In the genomic region with DNA sequence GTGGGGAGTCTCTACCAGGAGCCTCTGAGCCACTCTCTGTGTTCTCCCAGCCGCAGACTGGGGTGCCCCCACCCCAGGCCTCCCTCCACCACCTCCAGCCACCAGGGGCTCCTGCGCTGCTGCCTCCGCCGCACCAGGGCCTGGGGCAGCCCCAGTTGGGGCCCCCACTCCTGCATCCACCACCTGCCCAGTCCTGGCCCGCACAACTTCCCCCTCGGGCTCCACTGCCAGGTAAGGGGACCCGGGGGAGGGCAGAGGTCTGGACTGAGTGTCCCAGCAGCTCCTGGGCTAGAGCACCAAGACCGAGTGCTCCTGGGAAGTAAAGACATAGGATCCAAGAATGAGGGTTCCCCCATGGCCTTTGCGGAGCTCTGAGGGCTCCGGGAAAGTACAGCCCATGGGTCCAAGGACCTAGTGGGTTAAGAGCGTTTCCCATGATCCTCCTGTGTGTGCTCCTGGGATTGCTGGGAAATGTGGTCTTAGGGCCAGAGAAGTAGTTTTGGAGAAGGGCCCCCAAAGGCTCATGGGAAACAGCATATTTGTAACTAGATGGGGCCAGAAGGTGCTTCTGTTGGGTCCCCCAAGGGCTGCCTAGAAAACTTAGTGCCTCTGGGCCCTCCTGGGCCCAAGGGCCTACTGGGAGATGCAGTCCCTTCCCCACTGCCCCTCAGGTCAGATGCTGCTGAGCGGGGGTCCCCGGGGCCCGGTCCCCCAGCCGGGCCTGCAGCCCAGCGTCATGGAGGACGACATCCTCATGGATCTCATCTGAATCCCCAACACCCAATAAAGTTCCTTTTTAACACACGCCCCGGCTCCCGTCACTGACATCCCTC, we compare ENCODE assay signal across 18 cellular contexts.
"Had no signal": no experiment of that assay in that cellular context is flagged by ENCODE, and none has a peak within 500 bp of the region (broad histone marks: within the 10 kb centered on the region; RNA-seq: fewer than 3 reads in every experiment).

No MANE protein-coding gene starts in this region.

- H3K4me1 ChIP-seq: vagina had no signal

- H3K27me3 ChIP-seq: brain microvascular endothelial cell, left lung, stomach, vagina had no signal

- H3K9me3 ChIP-seq: left lung, stomach, vagina had no signal

- H3K4me3 Mint-ChIP-seq: activated CD4-positive, alpha-beta T cell treated with anti-CD3 and anti-CD28 coated beads, Interleukin-2, amount 10 ng/mL, durations not matched to agents 24 days and 14 days; activated CD8-positive, alpha-beta T cell treated with anti-CD3 and anti-CD28 coated beads for 36 hours; nephron progenitor cell had no signal

- H3K27me3 Mint-ChIP-seq: activated CD4-positive, alpha-beta T cell treated with anti-CD3 and anti-CD28 coated beads, Interleukin-2, amount 10 ng/mL, durations not matched to agents 24 days and 14 days; activated CD8-positive, alpha-beta T cell treated with anti-CD3 and anti-CD28 coated beads for 36 hours had no signal

- H3K27ac ChIP-seq: brain microvascular endothelial cell, left lung, stomach, vagina had no signal

- ATAC-seq: activated CD8-positive, alpha-beta T cell treated with anti-CD3 and anti-CD28 coated beads for 36 hours; left lung had no signal

- H3K4me3 ChIP-seq: left lung, stomach, vagina had no signal

- H3K9me3 Mint-ChIP-seq: activated CD4-positive, alpha-beta T cell treated with anti-CD3 and anti-CD28 coated beads, Interleukin-2, amount 10 ng/mL, durations not matched to agents 24 days and 14 days; activated CD8-positive, alpha-beta T cell treated with anti-CD3 and anti-CD28 coated beads for 36 hours; activated T-helper 2 cell treated with anti-CD3 and anti-CD28 coated beads, Interferon-gamma antibody, Interleukin-2, Interleukin-4, amounts not matched to agents 10 μg/mL and 5 μg/mL and 100 μg/mL, durations not matched to agents 14 hours and 24 hours and 36 hours; nephron progenitor cell had no signal

- H3K27ac Mint-ChIP-seq: activated CD4-positive, alpha-beta T cell treated with anti-CD3 and anti-CD28 coated beads, Interleukin-2, amount 10 ng/mL, durations not matched to agents 24 days and 14 days; activated CD8-positive, alpha-beta T cell treated with anti-CD3 and anti-CD28 coated beads for 36 hours; activated T-helper 2 cell treated with anti-CD3 and anti-CD28 coated beads, Interferon-gamma antibody, Interleukin-2, Interleukin-4, amounts not matched to agents 10 μg/mL and 5 μg/mL and 100 μg/mL, durations not matched to agents 14 hours and 24 hours and 36 hours had no signal

- DNase-seq: activated CD4-positive, alpha-beta T cell treated with anti-CD3 and anti-CD28 coated beads, Interleukin-2, amount 10 ng/mL, durations not matched to agents 24 days and 14 days; activated CD8-positive, alpha-beta T cell treated with anti-CD3 and anti-CD28 coated beads for 36 hours; activated naive CD4-positive, alpha-beta T cell treated with Interleukin-2 at 50 U/mL for 16 hours; activated T-cell treated with anti-CD3 and anti-CD28 coated beads, Interleukin-2, amount 50 U/mL, for 1 hour; aorta; effector CD4-positive, alpha-beta T cell; head of caudate nucleus; left lung; midbrain; nephron progenitor cell; nucleus accumbens; retina; stimulated activated CD4-positive, alpha-beta T cell treated with anti-CD3 and anti-CD28 coated beads, Interleukin-2, amount 100 ng/mL, for 24 hours; stomach; trophoblast cell had no signal
